Comparison of ENCODE assay signal across 25 cellular contexts in the genomic region with DNA sequence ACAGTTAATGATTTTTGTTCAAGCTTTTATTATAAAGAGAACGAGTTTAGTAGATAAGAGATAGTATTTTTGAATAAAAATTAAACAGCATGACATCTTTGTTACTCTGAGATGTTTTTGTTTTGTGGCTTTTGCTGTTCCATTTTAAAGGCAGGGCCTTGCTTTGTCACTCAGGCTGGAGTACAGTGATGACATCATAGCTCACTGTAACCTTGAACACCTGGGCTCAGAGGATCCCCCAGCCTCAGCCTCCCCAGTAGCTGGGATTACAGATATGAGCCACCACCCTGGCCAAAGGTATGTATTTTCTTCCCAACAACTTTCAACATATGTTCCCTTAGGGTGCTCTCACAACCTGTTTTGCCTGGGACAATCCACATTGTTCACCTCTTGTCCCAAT.
"Had no signal": no experiment of that assay in that cellular context is flagged by ENCODE, and none has a peak within 500 bp of the region (broad histone marks: within the 10 kb centered on the region; RNA-seq: fewer than 3 reads in every experiment).

No MANE protein-coding gene starts in this region.

- H3K36me3 ChIP-seq: prostate gland, right atrium auricular region, sigmoid colon, stomach, thyroid gland, upper lobe of left lung had no signal

- H3K4me3 Mint-ChIP-seq: effector memory CD8-positive, alpha-beta T cell; memory B cell; mesothelial cell of epicardium; naive B cell; natural killer cell treated with Interleukin-12 subunit alpha and Interleukin-12 subunit beta and Interleukin-15 and Interleukin-18, amount 100 ng/mL, for 72 hours; neural crest cell; stimulated activated effector memory CD8-positive, alpha-beta T cell treated with anti-CD3 and anti-CD28 coated beads, Interleukin-12 subunit alpha, Interleukin-12 subunit beta, amount 100 ng/mL, for 72 hours had no signal

- H3K27me3 ChIP-seq: right atrium auricular region, sigmoid colon, stomach, thyroid gland, upper lobe of left lung had no signal

- DNase-seq: cortex of kidney; effector memory CD8-positive, alpha-beta T cell; hypothalamus; kidney; mucosa of descending colon; naive B cell; nucleus accumbens; sigmoid colon; stimulated activated CD4-positive, alpha-beta T cell treated with anti-CD3 and anti-CD28 coated beads, Interleukin-2, amount 100 ng/mL, for 24 hours; stimulated activated CD4-positive, alpha-beta T cell treated with anti-CD3 and anti-CD28 coated beads, Interleukin-4, amount 100 ng/mL, for 24 hours; stimulated activated naive CD4-positive, alpha-beta T cell treated with Interleukin-2 at 50 U/mL for 16 hours; stomach; thyroid gland; upper lobe of left lung had no signal

- H3K27ac ChIP-seq: prostate gland, right atrium auricular region, sigmoid colon, stomach, thyroid gland, upper lobe of left lung had no signal

- H3K27me3 Mint-ChIP-seq: effector memory CD8-positive, alpha-beta T cell; memory B cell; natural killer cell treated with Interleukin-12 subunit alpha and Interleukin-12 subunit beta and Interleukin-15 and Interleukin-18, amount 100 ng/mL, for 72 hours had no signal

- H3K27ac Mint-ChIP-seq: effector memory CD8-positive, alpha-beta T cell; memory B cell; mesothelial cell of epicardium; naive B cell; natural killer cell treated with Interleukin-12 subunit alpha and Interleukin-12 subunit beta and Interleukin-15 and Interleukin-18, amount 100 ng/mL, for 72 hours; stimulated activated effector memory CD8-positive, alpha-beta T cell treated with anti-CD3 and anti-CD28 coated beads, Interleukin-12 subunit alpha, Interleukin-12 subunit beta, amount 100 ng/mL, for 72 hours had no signal

- H3K9me3 Mint-ChIP-seq: mesothelial cell of epicardium, neural crest cell had no signal

- H3K9me3 ChIP-seq: mucosa of descending colon, prostate gland, right atrium auricular region, sigmoid colon, stomach, thyroid gland, upper lobe of left lung had no signal

- H3K4me1 ChIP-seq: prostate gland, right atrium auricular region, sigmoid colon, stomach, thyroid gland, upper lobe of left lung had no signal

- H3K4me3 ChIP-seq: lung, mucosa of descending colon, prostate gland, right atrium auricular region, sigmoid colon, stomach, thyroid gland, upper lobe of left lung had no signal

- H3K36me3 Mint-ChIP-seq: memory B cell; mesothelial cell of epicardium; naive B cell; natural killer cell treated with Interleukin-12 subunit alpha and Interleukin-12 subunit beta and Interleukin-15 and Interleukin-18, amount 100 ng/mL, for 72 hours; stimulated activated effector memory CD8-positive, alpha-beta T cell treated with anti-CD3 and anti-CD28 coated beads, Interleukin-12 subunit alpha, Interleukin-12 subunit beta, amount 100 ng/mL, for 72 hours had no signal

- ATAC-seq: effector memory CD8-positive, alpha-beta T cell; left lobe of liver; mucosa of descending colon; natural killer cell treated with Interleukin-12 subunit alpha and Interleukin-12 subunit beta and Interleukin-15 and Interleukin-18, amount 100 ng/mL, for 72 hours; stimulated activated effector memory CD8-positive, alpha-beta T cell treated with anti-CD3 and anti-CD28 coated beads, Interleukin-12 subunit alpha, Interleukin-12 subunit beta, amount 100 ng/mL, for 72 hours had no signal

- FAIRE-seq: frontal cortex, kidney, urothelium cell line had no signal

- H3K4me1 Mint-ChIP-seq: memory B cell; mesothelial cell of epicardium; naive B cell; neural crest cell; stimulated activated effector memory CD8-positive, alpha-beta T cell treated with anti-CD3 and anti-CD28 coated beads, Interleukin-12 subunit alpha, Interleukin-12 subunit beta, amount 100 ng/mL, for 72 hours had no signal
